ENCODE assay signal across 18 cellular contexts in the genomic region with DNA sequence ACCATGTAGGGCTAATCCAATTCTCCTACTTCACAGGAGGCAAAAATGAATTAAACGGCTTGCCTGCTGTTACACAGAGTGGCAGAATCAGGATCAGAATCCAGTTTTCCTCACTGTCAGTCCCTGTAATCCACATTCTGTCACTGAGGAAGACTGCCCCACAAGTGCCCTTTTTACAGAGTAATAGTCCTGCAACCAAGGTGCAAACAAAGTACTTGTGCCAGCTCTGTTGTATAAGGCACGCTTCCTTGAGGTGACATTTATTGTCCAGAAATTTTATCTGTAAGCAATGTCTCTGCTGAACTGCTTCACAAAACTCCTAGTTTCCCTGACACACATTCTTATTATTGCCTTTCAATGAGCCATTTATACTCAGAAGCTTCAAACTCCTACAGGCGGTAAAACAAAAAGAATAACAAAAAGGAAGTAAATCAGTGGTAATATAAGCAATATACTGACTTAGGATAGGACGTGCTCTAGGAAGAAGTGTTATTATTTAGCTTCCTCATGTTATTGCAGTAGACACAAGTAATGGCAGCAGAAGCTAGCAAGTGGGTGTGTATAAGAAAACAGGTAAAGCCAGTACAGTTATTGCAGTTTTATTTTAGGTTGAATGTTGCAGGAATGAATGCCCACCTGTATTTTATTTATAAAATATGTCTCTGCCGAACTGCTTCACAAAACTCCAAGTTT. TPM values are rescaled to one million over a fixed set of nuclear protein-coding genes. Genes with fewer than 3 reads are reported as not detected.
DNase-seq lines count a peak whose midpoint lies in the region; ATAC-seq and TF ChIP-seq lines count a peak whose summit lies in the region.
"Had no signal": no experiment of that assay in that cellular context is flagged by ENCODE, and none has a peak within 500 bp of the region (broad histone marks: within the 10 kb centered on the region; RNA-seq: fewer than 3 reads in every experiment).

No MANE protein-coding gene starts in this region.

- no peak overlapping the region for H3K4me3 ChIP-seq in colonic mucosa
- H3K4me3 ChIP-seq in tibial nerve = no peak overlapping the region
- H3K4me3 ChIP-seq in gastrocnemius medialis = no peak overlapping the region
- H3K4me3 ChIP-seq: A549, HAP-1 had no signal

- H3K9me3 Mint-ChIP-seq in nephron progenitor cell = no peaks in the 10 kb centered on the region
- H3K9me3 Mint-ChIP-seq: HFFc6 had no signal

- H3K27me3 Mint-ChIP-seq in nephron progenitor cell (ENCODE audit: low read depth, poor library complexity) = no peaks in the 10 kb centered on the region
- H3K27me3 Mint-ChIP-seq: CD4-positive, alpha-beta memory T cell had no signal

- no peak for ATAC-seq in gastrocnemius medialis
- ATAC-seq: A549 had no signal

- H3K9me3 ChIP-seq in colonic mucosa (no peaks in the 10 kb centered on the region), tibial nerve (no peaks in the 10 kb centered on the region), gastrocnemius medialis (no peaks in the 10 kb centered on the region)
- H3K9me3 ChIP-seq: A549, HAP-1 had no signal

- DNase-seq in NCI-H82 (lab: John Stamatoyannopoulos, UW) (peak; percentile 64), colonic mucosa (no peak), nephron progenitor cell (no peak), tibial nerve (ENCODE audit: low spot score in 2 of 2) (no peak), gastrocnemius medialis (no peak)
- DNase-seq in stimulated activated CD4-positive, alpha-beta T cell treated with anti-CD3 and anti-CD28 coated beads, Interleukin-4, amount 100 ng/mL, for 1 hour = no peak
- DNase-seq: 8988T; ACHN; C1 segment of cervical spinal cord; Calu3; CD4-positive, alpha-beta memory T cell; COR-L47; DMS53; DND-41; GOT3 had no signal

- H3K27me3 ChIP-seq in colonic mucosa (no peaks in the 10 kb centered on the region), tibial nerve (no peaks in the 10 kb centered on the region), gastrocnemius medialis (no peaks in the 10 kb centered on the region)

- no peak overlapping the region for H3K9ac ChIP-seq in colonic mucosa (ENCODE audit: low read depth in 2 of 2, low read length in 2 of 2)

- H3K27ac Mint-ChIP-seq in nephron progenitor cell = peak overlapping the region; percentile 54
- H3K27ac Mint-ChIP-seq: CD4-positive, alpha-beta memory T cell; HFFc6 had no signal

- H3K4me1 Mint-ChIP-seq in nephron progenitor cell = peaks cover 22% of the 10 kb centered on the region
- H3K4me1 Mint-ChIP-seq: CD4-positive, alpha-beta memory T cell had no signal

- peak overlapping the region; percentile 50 for H3K27ac ChIP-seq in colonic mucosa
- H3K27ac ChIP-seq in tibial nerve = no peak overlapping the region
- no peak overlapping the region for H3K27ac ChIP-seq in gastrocnemius medialis
- H3K27ac ChIP-seq: A549 had no signal

- intact Hi-C loops in colonic mucosa (cut with DNase I) = no loop called here
- intact Hi-C loops in gastrocnemius medialis (cut with DNase I; ENCODE audit: low total_unique reads) = no loop called here

- H3K36me3 ChIP-seq in colonic mucosa (no peaks in the 10 kb centered on the region), tibial nerve (peaks cover 0 to 6% (median 0%) of the 10 kb centered on the region in 3 donors), gastrocnemius medialis (no peaks in the 10 kb centered on the region)
- H3K36me3 ChIP-seq: HAP-1 had no signal

- TF ChIP-seq EP300 in tibial nerve (IDR thresholded peaks at IDR 0.05) = no peak

- no peaks in the 10 kb centered on the region for H3K4me1 ChIP-seq in colonic mucosa
- H3K4me1 ChIP-seq in tibial nerve = peaks cover 0 to 14% (median 3%) of the 10 kb centered on the region in 4 donors
- peaks cover 0 to 7% of the 10 kb centered on the region in 2 donors for H3K4me1 ChIP-seq in gastrocnemius medialis
- H3K4me1 ChIP-seq: HAP-1 had no signal

- H3K36me3 Mint-ChIP-seq in nephron progenitor cell (ENCODE audit: low read depth) = peaks cover 13% of the 10 kb centered on the region
- H3K36me3 Mint-ChIP-seq: CD4-positive, alpha-beta memory T cell had no signal

- TF ChIP-seq CTCF in colonic mucosa (IDR thresholded peaks at IDR 0.05) (no peak), nephron progenitor cell (IDR thresholded peaks at IDR 0.05) (no peak), tibial nerve (IDR thresholded peaks at IDR 0.05) (no peak), gastrocnemius medialis (IDR thresholded peaks at IDR 0.05 in 4 of 5, conservative IDR thresholded peaks at IDR 0.05 in 1 of 5) (no peak)

- H3K4me3 Mint-ChIP-seq in nephron progenitor cell = no peak overlapping the region
- H3K4me3 Mint-ChIP-seq: CD4-positive, alpha-beta memory T cell; HFFc6 had no signal

- 62 to 64% methylated on average over 5 of the region's 5 CpGs for WGBS in tibial nerve, 2 donors

- in situ Hi-C loops in gastrocnemius medialis (cut with MboI; ENCODE audit: low sequenced_read_pairs in 4 of 4) = no loop called here

- TF ChIP-seq POLR2A in tibial nerve (IDR thresholded peaks at IDR 0.05) = no peak
- TF ChIP-seq POLR2A in gastrocnemius medialis (IDR thresholded peaks at IDR 0.05) = no peak

RNA-seq across cellular contexts. Expression of a gene that starts 28.8 kb away (rescaled TPM):
- 10 to 100 TPM; 27.9 to 83.3 TPM for total RNA-seq in colonic mucosa
- 100 to 1,000 TPM in 1 of 4 donors, 10 to 100 TPM in 3; 80.4 to 122 (median 92.5) TPM for total RNA-seq in tibial nerve
- 10 to 100 TPM; 15.7 to 32.2 (median 22.2) TPM for total RNA-seq in gastrocnemius medialis
